ENCODE assay signal across 11 cellular contexts in the genomic region with DNA sequence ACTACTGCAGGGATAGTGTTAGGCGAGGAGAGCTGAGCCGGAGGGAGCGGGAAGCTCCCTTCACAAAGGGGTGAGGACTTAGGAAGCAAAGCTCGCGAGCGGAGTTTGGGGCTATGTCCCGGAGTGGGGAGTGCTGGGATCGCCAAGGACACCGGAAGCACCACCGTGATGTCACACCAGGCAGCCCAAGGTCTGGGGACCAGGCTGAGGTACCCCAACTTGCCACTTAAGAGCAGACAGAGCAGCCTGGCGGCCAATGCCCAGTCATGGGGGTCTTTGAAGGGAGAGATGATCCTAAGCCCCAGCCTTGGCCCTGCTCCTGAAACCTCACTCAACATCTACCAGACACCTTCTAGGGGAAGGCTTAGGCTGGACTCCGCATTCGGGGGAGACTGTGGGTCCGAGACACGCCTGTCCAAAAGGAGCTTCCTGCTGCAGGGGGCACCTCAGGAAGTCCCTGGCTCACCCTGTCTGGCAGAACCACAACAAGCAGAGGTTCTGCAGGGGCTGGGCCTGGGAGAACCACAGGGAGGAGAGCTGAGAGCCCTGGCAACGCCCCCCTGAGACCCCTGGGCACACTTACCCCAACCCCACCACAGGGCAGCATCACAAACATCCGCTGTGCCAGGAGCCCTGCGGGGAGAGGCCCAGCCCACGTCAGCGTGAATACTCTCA.
"Had no signal": no experiment of that assay in that cellular context is flagged by ENCODE, and none has a peak within 500 bp of the region (broad histone marks: within the 10 kb centered on the region; RNA-seq: fewer than 3 reads in every experiment).

No MANE protein-coding gene starts in this region.

- H3K4me1 ChIP-seq: neural progenitor cell had no signal

- H3K9me3 ChIP-seq: gastroesophageal sphincter, ovary had no signal

- H3K36me3 ChIP-seq: neural progenitor cell, ovary had no signal

- H3K27me3 Mint-ChIP-seq: activated naive CD8-positive, alpha-beta T cell; naive B cell had no signal

- ATAC-seq: gastroesophageal sphincter had no signal

- H3K27me3 ChIP-seq: gastroesophageal sphincter, neural progenitor cell, ovary had no signal

- H3K4me3 Mint-ChIP-seq: activated naive CD8-positive, alpha-beta T cell; naive B cell; neural progenitor cell; T-helper 2 cell treated with Interferon-gamma antibody and Interleukin-4, amounts not matched to agents 5 μg/mL and 100 μg/mL, for 36 hours had no signal

- DNase-seq: activated CD4-positive, CD25-positive, alpha-beta regulatory T cell; activated CD8-positive, alpha-beta memory T cell treated with anti-CD3 and anti-CD28 coated beads, Interleukin-2, amount 50 U/mL, for 4 hours; mammary epithelial cell; naive B cell; ovary; stimulated activated CD4-positive, alpha-beta T cell treated with anti-CD3 and anti-CD28 coated beads, Interleukin-1b, Interleukin-23, amount 100 ng/mL, for 48 hours; SW 1271 had no signal

- H3K9ac ChIP-seq: neural progenitor cell had no signal

- H3K4me3 ChIP-seq: gastroesophageal sphincter, neural progenitor cell, ovary had no signal

- H3K27ac ChIP-seq: neural progenitor cell, ovary had no signal

- H3K27ac Mint-ChIP-seq: activated naive CD8-positive, alpha-beta T cell; neural progenitor cell had no signal

- H3K9me3 Mint-ChIP-seq: naive B cell; neural progenitor cell; T-helper 2 cell treated with Interferon-gamma antibody and Interleukin-4, amounts not matched to agents 5 μg/mL and 100 μg/mL, for 36 hours had no signal
